ENCODE assay signal across 8 cellular contexts in genomic region chr5:173925449-173926071, GRCh38. TPM values are rescaled to one million over a fixed set of nuclear protein-coding genes. Genes with fewer than 3 reads are reported as not detected.
DNase-seq lines count a peak whose midpoint lies in the region; ATAC-seq and TF ChIP-seq lines count a peak whose summit lies in the region.

No MANE protein-coding gene starts in this region.

- H3K79me2 ChIP-seq in OCI-LY1 (ENCODE audit: insufficient read depth, low read length) = peaks cover 7% of the 10 kb centered on the region

- no peak overlapping the region for H2AFZ ChIP-seq in OCI-LY1 (ENCODE audit: low read length)

- H3K27ac ChIP-seq in OCI-LY1 (ENCODE audit: low read depth, low read length, poor library complexity, severe bottlenecking) (peak overlapping the region; percentile 60), skeletal muscle tissue (ENCODE audit: low read depth, low read length) (peak overlapping the region; percentile 98)

- no peaks in the 10 kb centered on the region for H3F3A ChIP-seq in OCI-LY1 (ENCODE audit: insufficient read depth, low read length)

- no peak for ATAC-seq in Right ventricle myocardium inferior
- no peak for ATAC-seq in HG03045 (IDR thresholded peaks at IDR 0.05; ENCODE audit: unreplicated experiment)

- intact Hi-C loops in Right ventricle myocardium inferior (cut with DNase I) = no loop called here

- H3K4me3 ChIP-seq in OCI-LY1 (ENCODE audit: low read depth, low read length, poor library complexity, severe bottlenecking) (no peak overlapping the region), skeletal muscle tissue (ENCODE audit: low read length in 3 of 3) (no peak overlapping the region)

- no peaks in the 10 kb centered on the region for H3K9me2 ChIP-seq in OCI-LY1 (ENCODE audit: low read depth, low read length)

- peak; percentile 75 for TF ChIP-seq CTCF in OCI-LY1 (IDR thresholded peaks at IDR 0.05; ENCODE audit: low read length)

- H3K9ac ChIP-seq in OCI-LY1 (ENCODE audit: low read length) (peak overlapping the region; percentile 11; the same call in 1 of the 2 replicates), skeletal muscle tissue (ENCODE audit: low read depth in 1 of 3, low read length in 3 of 3) (peak overlapping the region in 2 of 3 donors; percentile 4 to 64)

- H3K4me1 ChIP-seq in OCI-LY1 (ENCODE audit: insufficient read depth, low read length, severe bottlenecking) = peaks cover 52% of the 10 kb centered on the region
- peaks cover 47 to 62% (median 49%) of the 10 kb centered on the region in 3 donors for H3K4me1 ChIP-seq in skeletal muscle tissue (ENCODE audit: control insufficient read depth in 3 of 3, insufficient read depth in 3 of 3, low read length in 3 of 3)

- no peaks in the 10 kb centered on the region for H4K20me1 ChIP-seq in OCI-LY1 (ENCODE audit: insufficient read depth, low read length)

- peak; percentile 13 for DNase-seq in NCI-H345 (lab: John Stamatoyannopoulos, UW)
- DNase-seq in NCI-H345 treated with DMSO at 0.1 percent for 48 hours (lab: John Stamatoyannopoulos, UW; ENCODE audit: unreplicated experiment) = no peak
- peak; percentile 75 for DNase-seq in activated effector memory CD4-positive, alpha-beta T cell treated with anti-CD3 and anti-CD28 coated beads, Interleukin-2, amount 50 U/mL, for 16 hours
- DNase-seq in Right ventricle myocardium inferior (ENCODE audit: missing footprints) = peak; percentile 62
- no peak for DNase-seq in NCI-H2029 treated with DMSO at 0.1 percent for 48 hours (lab: John Stamatoyannopoulos, UW)

- H3K36me3 ChIP-seq in OCI-LY1 (ENCODE audit: insufficient read depth, low read length) (peaks cover 15% of the 10 kb centered on the region; the same call in 1 of the 2 replicates), skeletal muscle tissue (ENCODE audit: control insufficient read depth in 3 of 3, insufficient read depth in 3 of 3, low read length in 3 of 3) (peaks cover 0 to 2% (median 0%) of the 10 kb centered on the region in 3 donors)

- H3K27me3 ChIP-seq in OCI-LY1 (ENCODE audit: insufficient read depth, low read length) = no peaks in the 10 kb centered on the region
- no peaks in the 10 kb centered on the region for H3K27me3 ChIP-seq in skeletal muscle tissue (ENCODE audit: control insufficient read depth in 3 of 3, insufficient read depth in 3 of 3, low read length in 3 of 3)

- H3K9me3 ChIP-seq in OCI-LY1 (ENCODE audit: low read length) (no peaks in the 10 kb centered on the region), skeletal muscle tissue (ENCODE audit: control insufficient read depth in 3 of 3, low read length in 3 of 3) (no peaks in the 10 kb centered on the region)

- no peak overlapping the region for H3K4me2 ChIP-seq in OCI-LY1 (ENCODE audit: low read length)

RNA-seq across cellular contexts. Expression of gene CPEB4, which starts 37.4 kb away (rescaled TPM):
- 116 TPM for total RNA-seq in Right ventricle myocardium inferior
- total RNA-seq in skeletal muscle tissue = 32.4 TPM

Comparison
In these comparisons a context has a peak if more than half of its experiments do, and no peak if none do; other contexts are left out.
1. DNase-seq: peak in NCI-H345 (single experiment), activated effector memory CD4-positive, alpha-beta T cell treated with anti-CD3 and anti-CD28 coated beads, Interleukin-2, amount 50 U/mL, for 16 hours (single experiment) and Right ventricle myocardium inferior (single experiment); none in NCI-H345 treated with DMSO at 0.1 percent for 48 hours (single experiment) and NCI-H2029 treated with DMSO at 0.1 percent for 48 hours (single experiment).